ENCODE assay signal across 1 cellular context in the genomic region with DNA sequence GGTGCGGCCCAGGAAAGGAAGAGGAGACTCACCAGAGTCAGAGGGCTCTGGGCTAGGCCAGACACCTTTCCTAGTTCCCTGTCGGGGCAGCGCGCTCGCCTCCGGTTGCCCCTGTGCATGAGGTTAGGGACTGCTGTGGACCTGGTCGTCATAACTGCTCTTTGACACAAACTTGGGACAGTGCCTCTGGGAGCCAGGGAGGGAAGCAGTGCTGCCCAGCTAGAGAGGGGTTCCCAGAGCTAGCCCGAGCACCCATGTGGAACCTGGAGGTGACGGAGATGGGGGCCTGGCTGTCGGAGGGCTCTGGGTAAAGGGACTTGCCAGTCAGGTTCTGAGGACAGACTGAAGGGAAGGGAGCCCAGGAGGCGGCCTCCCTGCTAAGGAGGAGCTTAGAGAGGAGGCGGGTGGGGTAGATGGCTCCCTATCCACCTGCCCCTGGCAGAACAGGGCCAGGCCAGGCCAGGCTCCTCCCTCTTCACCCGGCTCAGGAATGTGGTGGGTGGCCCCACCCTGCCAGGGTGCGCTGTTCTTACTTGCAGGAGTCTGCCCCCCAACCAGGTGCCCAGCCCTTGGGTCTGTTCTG.
TF ChIP-seq lines count a peak whose summit lies in the region.

No MANE protein-coding gene starts in this region.

TF ChIP-seq in K562, 482 proteins besides CTCF, POLR2A, EP300 and RAD21:
- peak; percentile 19; the same call in 1 of the 2 replicates for TF ChIP-seq NR3C1 (CRISPR knock-in tag; IDR thresholded peaks at IDR 0.05)
- TF ChIP-seq MYNN (IDR thresholded peaks at IDR 0.05), result no peak
- TF ChIP-seq MYNN (CRISPR knock-in tag; IDR thresholded peaks at IDR 0.05), result no peak
